23 cellular contexts compared by ENCODE assay signal in genomic region chr7:47663239-47663638, GRCh38.
"Had no signal": no experiment of that assay in that cellular context is flagged by ENCODE, and none has a peak within 500 bp of the region (broad histone marks: within the 10 kb centered on the region; RNA-seq: fewer than 3 reads in every experiment).

No MANE protein-coding gene starts in this region.

- H3K27me3 Mint-ChIP-seq: activated naive CD4-positive, alpha-beta T cell treated with anti-CD3 and anti-CD28 coated beads, Interleukin-2, amount 50 U/mL, for 24 hours had no signal

- H3K27ac Mint-ChIP-seq: activated CD8-positive, alpha-beta T cell treated with anti-CD3 and anti-CD28 coated beads, Interleukin-2, amount 10 ng/mL, durations not matched to agents 7 days and 5 days; activated naive CD4-positive, alpha-beta T cell treated with anti-CD3 and anti-CD28 coated beads, Interleukin-2, amount 50 U/mL, for 24 hours; T-helper 1 cell treated with Interleukin-12 subunit alpha and Interleukin-12 subunit beta and Interleukin-4 antibody, amounts not matched to agents 30 μg/mL and 1 μg/mL, for 36 hours; WTC11 had no signal

- H3K36me3 Mint-ChIP-seq: activated naive CD4-positive, alpha-beta T cell treated with anti-CD3 and anti-CD28 coated beads, Interleukin-2, amount 50 U/mL, for 24 hours; WTC11 had no signal

- H3K4me1 ChIP-seq: body of pancreas had no signal

- H3K4me3 ChIP-seq: ascending aorta, body of pancreas, MG63 had no signal

- H3K9me3 ChIP-seq: ascending aorta, body of pancreas, MG63 had no signal

- ATAC-seq: activated CD8-positive, alpha-beta T cell treated with anti-CD3 and anti-CD28 coated beads, Interleukin-2, amount 10 ng/mL, durations not matched to agents 7 days and 5 days; body of pancreas; PC-3; WTC11 had no signal

- DNase-seq: activated CD4-positive, alpha-beta T cell treated with anti-CD3 and anti-CD28 coated beads for 48 hours; activated CD4-positive, alpha-beta T cell treated with anti-CD3 and anti-CD28 coated beads, Interleukin-2, amount 50 U/mL, for 4 hours; activated CD4-positive, CD25-positive, alpha-beta regulatory T cell treated with anti-CD3 and anti-CD28 coated beads, Interleukin-2, amount 50 U/mL, for 72 hours; activated CD8-positive, alpha-beta memory T cell treated with anti-CD3 and anti-CD28 coated beads, Interleukin-2, amount 50 U/mL, for 48 hours; activated CD8-positive, alpha-beta T cell treated with anti-CD3 and anti-CD28 coated beads, Interleukin-2, amount 10 ng/mL, durations not matched to agents 7 days and 5 days; activated T-cell treated with anti-CD3 and anti-CD28 coated beads, Interleukin-2, amount 50 U/mL, for 1 hour; amniotic stem cell; body of pancreas; central memory CD4-positive, alpha-beta T cell; MG63; MV-4-11; NCI-H1092 treated with DMSO at 0.1 percent for 48 hours; NCI-H1417 treated with DMSO at 0.1 percent for 48 hours; NCI-H1694; NCI-H2029; NCI-H2107; NCI-H510A treated with DMSO at 0.1 percent for 48 hours; PC-3; SHP77 treated with DMSO at 0.1 percent for 48 hours had no signal

- H3K9me3 Mint-ChIP-seq: activated naive CD4-positive, alpha-beta T cell treated with anti-CD3 and anti-CD28 coated beads, Interleukin-2, amount 50 U/mL, for 24 hours; T-helper 1 cell treated with Interleukin-12 subunit alpha and Interleukin-12 subunit beta and Interleukin-4 antibody, amounts not matched to agents 30 μg/mL and 1 μg/mL, for 36 hours; WTC11 had no signal

- H3K4me1 Mint-ChIP-seq: activated naive CD4-positive, alpha-beta T cell treated with anti-CD3 and anti-CD28 coated beads, Interleukin-2, amount 50 U/mL, for 24 hours had no signal

- H3K36me3 ChIP-seq: ascending aorta, MG63 had no signal

- H3K27ac ChIP-seq: ascending aorta, body of pancreas had no signal

- H3K4me3 Mint-ChIP-seq: activated CD8-positive, alpha-beta T cell treated with anti-CD3 and anti-CD28 coated beads, Interleukin-2, amount 10 ng/mL, durations not matched to agents 7 days and 5 days; activated naive CD4-positive, alpha-beta T cell treated with anti-CD3 and anti-CD28 coated beads, Interleukin-2, amount 50 U/mL, for 24 hours; T-helper 1 cell treated with Interleukin-12 subunit alpha and Interleukin-12 subunit beta and Interleukin-4 antibody, amounts not matched to agents 30 μg/mL and 1 μg/mL, for 36 hours; WTC11 had no signal

- H3K27me3 ChIP-seq: ascending aorta, body of pancreas, MG63 had no signal
